ENCODE assay signal across 8 cellular contexts in the genomic region with DNA sequence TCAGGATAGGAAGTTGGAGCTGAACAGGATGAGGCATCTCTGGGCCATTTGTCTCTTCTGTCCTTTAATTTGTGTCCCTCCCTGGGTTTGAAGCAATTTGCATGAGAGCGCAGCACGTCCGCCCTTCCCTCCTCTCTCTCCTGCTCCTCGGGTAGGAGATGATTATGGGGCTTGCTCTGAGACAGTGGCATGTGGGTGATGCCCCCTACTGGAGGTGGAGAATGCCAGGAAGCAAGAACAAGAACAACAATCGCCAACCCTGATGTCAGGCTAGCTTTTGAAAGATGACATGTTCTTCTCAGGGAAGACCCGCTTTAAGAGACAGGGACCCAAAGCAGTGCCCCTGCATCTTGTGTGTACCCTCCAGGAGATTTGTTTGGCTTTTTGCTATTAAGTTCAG.
A peak's percentile ranks its signal among the peaks of the same experiment; 100 is the strongest.
DNase-seq lines count a peak whose midpoint lies in the region; ATAC-seq and TF ChIP-seq lines count a peak whose summit lies in the region.

No MANE protein-coding gene starts in this region.

- no peaks in the 10 kb centered on the region for H3K4me1 ChIP-seq in OCI-LY3 (ENCODE audit: low read length)

- H3K9me3 ChIP-seq in OCI-LY3 (ENCODE audit: insufficient read depth, low read length) = no peaks in the 10 kb centered on the region

- H3K36me3 ChIP-seq in OCI-LY3 (replicated peaks; ENCODE audit: low read depth, low read length) = no peaks in the 10 kb centered on the region

- no peak overlapping the region for H3K27ac ChIP-seq in OCI-LY3 (ENCODE audit: low read length)

- no peak overlapping the region for H3K9ac ChIP-seq in OCI-LY3 (ENCODE audit: low read length)

- no peaks in the 10 kb centered on the region for H4K20me1 ChIP-seq in OCI-LY3 (ENCODE audit: insufficient read depth, low read length)

- H3K4me3 ChIP-seq in OCI-LY3 (ENCODE audit: low read length) (no peak overlapping the region), fibroblast of pulmonary artery (replicated peaks; ENCODE audit: low read depth, low read length) (no peak overlapping the region)

- TF ChIP-seq CTCF in GM13977 (IDR thresholded peaks at IDR 0.05; ENCODE audit: extremely low read depth, insufficient read depth, missing control alignments) (peak; percentile 38), OCI-LY3 (IDR thresholded peaks at IDR 0.05; ENCODE audit: low read depth, low read length) (peak; percentile 53), fibroblast of pulmonary artery (IDR thresholded peaks at IDR 0.05; ENCODE audit: low read length, missing control alignments) (peak; percentile 43)

- H2AFZ ChIP-seq in OCI-LY3 (ENCODE audit: low read depth, low read length) = no peak overlapping the region

- no peaks in the 10 kb centered on the region for H3K79me2 ChIP-seq in OCI-LY3 (ENCODE audit: low read length)

- no peaks in the 10 kb centered on the region for H3K27me3 ChIP-seq in OCI-LY3 (ENCODE audit: low read depth, low read length)

- H3K4me2 ChIP-seq in OCI-LY3 (ENCODE audit: low read length) = no peak overlapping the region

- in situ Hi-C loops in GM13977 (cut with MboI; ENCODE audit: low pct_unique_long_range_greater_than_20kb, low sequenced_read_pairs, unreplicated experiment) = no loop called here

- peak; percentile 59 to 71 for DNase-seq in AML-193 (lab: John Stamatoyannopoulos, UW)
- no peak for DNase-seq in GM13977 (ENCODE audit: low spot score)
- no peak for DNase-seq in fibroblast of pulmonary artery (ENCODE audit: low read depth)
- DNase-seq in COLO829 (ENCODE audit: low spot score) = no peak
- no peak for DNase-seq in posterior vena cava (ENCODE audit: low spot score)

- intact Hi-C loops in posterior vena cava (cut with DNase I) = no loop called here

- no peak for ATAC-seq in HG02938 (IDR thresholded peaks at IDR 0.05; ENCODE audit: unreplicated experiment)
- ATAC-seq in HG03469 (IDR thresholded peaks at IDR 0.05; ENCODE audit: unreplicated experiment) = no peak

Comparison
In these comparisons a context has a peak if more than half of its experiments do, and no peak if none do; other contexts are left out.
1. DNase-seq: peak in AML-193 (2 of 2); none in GM13977 (single experiment), fibroblast of pulmonary artery (single experiment), COLO829 (single experiment) and posterior vena cava (single experiment).
2. Peak in every context shown above with its lines, with median percentiles within 50 percentile points of each other: CTCF ChIP-seq.